Comparison of ENCODE assay signal across 1 cellular context in the genomic region with DNA sequence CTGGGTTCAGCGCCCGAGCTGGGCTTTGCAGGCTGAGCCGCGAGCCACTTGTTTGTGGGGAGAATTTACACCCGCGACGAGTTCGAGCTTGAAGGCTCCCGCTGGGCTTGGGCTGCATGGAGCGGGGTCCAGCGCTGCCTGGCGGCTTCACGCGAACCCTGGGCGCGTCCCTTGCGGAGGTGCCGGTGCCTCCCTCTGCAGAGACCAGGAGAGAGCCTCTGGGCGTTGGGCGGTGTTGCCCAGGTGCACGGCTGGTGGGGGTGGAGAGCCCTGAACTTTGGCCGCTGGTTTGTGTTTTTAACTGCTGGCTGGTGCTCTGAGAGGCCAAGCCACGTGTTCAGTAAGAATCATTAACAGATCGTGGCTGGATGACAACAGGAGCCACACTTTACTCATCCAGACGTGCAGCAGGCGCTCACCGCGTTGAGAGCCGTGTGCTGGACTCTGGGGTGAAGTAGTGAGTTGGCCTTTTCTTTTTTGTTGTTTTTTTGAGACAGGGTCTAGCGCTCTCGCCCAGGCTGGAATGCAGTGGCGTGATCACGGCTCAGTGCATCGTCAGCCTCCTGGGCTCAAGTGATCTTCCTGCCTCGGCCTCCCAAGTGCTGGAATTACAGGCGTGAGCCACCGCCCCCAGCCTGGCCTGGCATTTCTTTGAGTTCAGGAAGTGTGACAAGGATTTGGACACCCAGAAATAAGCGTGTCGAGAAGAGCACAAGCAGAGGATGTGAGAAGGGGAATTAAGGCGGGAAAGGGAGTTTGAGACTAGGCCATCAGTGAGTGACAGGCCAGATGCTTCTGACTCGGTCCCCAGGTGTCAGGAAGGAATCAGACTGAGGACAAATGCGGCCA.
TF ChIP-seq lines count a peak whose summit lies in the region.

No MANE protein-coding gene starts in this region.

TF ChIP-seq in GM12878, 131 proteins besides CTCF, POLR2A, EP300 and RAD21 (continued from another document):
- TF ChIP-seq SIX5 (IDR thresholded peaks at IDR 0.05; ENCODE audit: low read depth, low read length, severe bottlenecking) (no peak), SP1 (IDR thresholded peaks at IDR 0.05; ENCODE audit: low read depth, low read length) (no peak), RAD51 (IDR thresholded peaks at IDR 0.05) (peak; percentile 62; the same call in 1 of the 2 replicates)
